ENCODE assay signal across 8 cellular contexts in genomic region chr3:152281032-152281713, GRCh38. TPM values are rescaled to one million over a fixed set of nuclear protein-coding genes. Genes with fewer than 3 reads are reported as not detected.
DNase-seq lines count a peak whose midpoint lies in the region; ATAC-seq and TF ChIP-seq lines count a peak whose summit lies in the region.

No MANE protein-coding gene starts in this region.

- peak overlapping the region; percentile 68 for H3K27ac Mint-ChIP-seq in activated CD4-positive, alpha-beta memory T cell treated with anti-CD3 and anti-CD28 coated beads, Interleukin-2, amount 10 ng/mL, durations not matched to agents 7 days and 5 days

- ATAC-seq in HG02852 (IDR thresholded peaks at IDR 0.05; ENCODE audit: unreplicated experiment) (peak; percentile 74), sciatic nerve (no peak)

- H3K79me2 ChIP-seq in osteoblast (ENCODE audit: insufficient read depth, low read length) = peaks cover 98% of the 10 kb centered on the region

- no peak for TF ChIP-seq CTCF in osteoblast (IDR thresholded peaks at IDR 0.05; ENCODE audit: extremely low read depth, low read depth, low read length)

- peaks cover 64% of the 10 kb centered on the region for H4K20me1 ChIP-seq in osteoblast (ENCODE audit: insufficient read depth, low read length)

- TF ChIP-seq POLR2A in GM18951 (IDR thresholded peaks at IDR 0.05; ENCODE audit: extremely low read depth, insufficient read depth, insufficient read length) = peak; percentile 16

- peaks cover 46% of the 10 kb centered on the region for H3K4me1 ChIP-seq in osteoblast (ENCODE audit: insufficient read depth, low read length)

- DNase-seq in activated CD4-positive, alpha-beta memory T cell treated with anti-CD3 and anti-CD28 coated beads, Interleukin-2, amount 10 ng/mL, durations not matched to agents 7 days and 5 days = no peak
- DNase-seq in osteoblast (ENCODE audit: insufficient read length, low spot score, missing footprints) (no peak), NCI-H2227 treated with DMSO at 0.1 percent for 48 hours (lab: John Stamatoyannopoulos, UW) (no peak), sciatic nerve (ENCODE audit: low spot score) (no peak), COLO668 (lab: John Stamatoyannopoulos, UW; ENCODE audit: unreplicated experiment) (no peak), NCI-H748 treated with DMSO at 0.1 percent for 48 hours (lab: John Stamatoyannopoulos, UW) (no peak)

- in situ Hi-C loops in GM18951 (cut with MboI; ENCODE audit: low sequenced_read_pairs, unreplicated experiment) = no loop called here

- no peaks in the 10 kb centered on the region for H3K9me3 ChIP-seq in osteoblast (ENCODE audit: low read depth, low read length)

- no peaks in the 10 kb centered on the region for H3K9me3 Mint-ChIP-seq in activated CD4-positive, alpha-beta memory T cell treated with anti-CD3 and anti-CD28 coated beads, Interleukin-2, amount 10 ng/mL, durations not matched to agents 7 days and 5 days

- no peak overlapping the region for H3K27ac ChIP-seq in osteoblast (ENCODE audit: low read depth, low read length)

- CTCF ChIA-PET in activated CD4-positive, alpha-beta memory T cell treated with anti-CD3 and anti-CD28 coated beads, Interleukin-2, amount 10 ng/mL, durations not matched to agents 7 days and 5 days (lab: Charles Lee) = interaction anchor here (1.0 to 1.8 kb wide), 4 partner anchors 11 to 209 kb away, joined by 3 to 5 read pairs (median 4); no protein-coding TSS in a partner anchor

- H3K27me3 Mint-ChIP-seq in activated CD4-positive, alpha-beta memory T cell treated with anti-CD3 and anti-CD28 coated beads, Interleukin-2, amount 10 ng/mL, durations not matched to agents 7 days and 5 days = no peaks in the 10 kb centered on the region

- H3K27me3 ChIP-seq in osteoblast (ENCODE audit: insufficient read depth, low read length) = no peaks in the 10 kb centered on the region

- intact Hi-C loops in sciatic nerve (cut with DNase I) = no loop called here

- no peak overlapping the region for H2AFZ ChIP-seq in osteoblast (ENCODE audit: low read length)

- H3K4me3 ChIP-seq in osteoblast (ENCODE audit: insufficient read depth, low read length) = no peak overlapping the region

- peaks cover 30% of the 10 kb centered on the region for H3K36me3 Mint-ChIP-seq in activated CD4-positive, alpha-beta memory T cell treated with anti-CD3 and anti-CD28 coated beads, Interleukin-2, amount 10 ng/mL, durations not matched to agents 7 days and 5 days (ENCODE audit: low read depth)

- H3K4me1 Mint-ChIP-seq in activated CD4-positive, alpha-beta memory T cell treated with anti-CD3 and anti-CD28 coated beads, Interleukin-2, amount 10 ng/mL, durations not matched to agents 7 days and 5 days = peaks cover 80% of the 10 kb centered on the region

- H3K36me3 ChIP-seq in osteoblast (ENCODE audit: insufficient read depth, low read length) = no peaks in the 10 kb centered on the region

- POLR2A ChIA-PET in activated CD4-positive, alpha-beta memory T cell treated with anti-CD3 and anti-CD28 coated beads, Interleukin-2, amount 10 ng/mL, durations not matched to agents 7 days and 5 days (lab: Charles Lee) = interaction anchor here (0.6 to 10.5 kb wide), 16 partner anchors 10 to 109 kb away, joined by 3 to 179 read pairs (median 4); partner anchors contain the start of gene MBNL1

- peak overlapping the region; percentile 0 for H3K4me2 ChIP-seq in osteoblast (ENCODE audit: insufficient read depth, low read length)

- H3K4me3 Mint-ChIP-seq in activated CD4-positive, alpha-beta memory T cell treated with anti-CD3 and anti-CD28 coated beads, Interleukin-2, amount 10 ng/mL, durations not matched to agents 7 days and 5 days = peak overlapping the region; percentile 15

RNA-seq across cellular contexts. Expression of gene MBNL1, which starts 12.4 kb away (rescaled TPM):
- 100 to 1,000 TPM; 289 to 305 TPM for total RNA-seq in activated CD4-positive, alpha-beta memory T cell treated with anti-CD3 and anti-CD28 coated beads, Interleukin-2, amount 10 ng/mL, durations not matched to agents 7 days and 5 days
- total RNA-seq in osteoblast (483 and 545 TPM in 2 replicates), sciatic nerve (215 TPM)
